19 cellular contexts compared by ENCODE assay signal in the genomic region with DNA sequence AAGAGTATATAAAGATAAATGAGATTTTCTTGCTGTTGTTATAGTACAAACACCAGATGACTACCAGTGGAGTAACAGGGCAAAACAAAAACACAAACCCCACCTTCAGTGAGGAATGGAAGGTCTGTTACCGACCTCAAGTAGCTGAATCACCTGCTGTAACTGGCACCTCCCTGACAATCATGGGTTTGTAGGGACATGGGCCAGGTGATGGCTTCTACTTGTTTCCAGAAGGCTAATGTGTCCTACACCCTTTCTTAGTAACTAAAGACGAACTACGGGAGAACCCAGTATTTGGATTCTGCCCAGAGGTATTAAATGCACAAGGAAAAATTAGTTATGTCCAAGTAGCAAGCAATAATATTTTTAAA. TPM values are rescaled to one million over a fixed set of nuclear protein-coding genes. Genes with fewer than 3 reads are reported as not detected.
DNase-seq lines count a peak whose midpoint lies in the region; ATAC-seq and TF ChIP-seq lines count a peak whose summit lies in the region.
"Had no signal": no experiment of that assay in that cellular context is flagged by ENCODE, and none has a peak within 500 bp of the region (broad histone marks: within the 10 kb centered on the region; RNA-seq: fewer than 3 reads in every experiment).

No MANE protein-coding gene starts in this region.

- no peaks in the 10 kb centered on the region for H3K9me3 ChIP-seq in BLaER1
- H3K9me3 ChIP-seq in gastrocnemius medialis = no peaks in the 10 kb centered on the region
- H3K9me3 ChIP-seq: BLaER1 treated with 17β-estradiol and CSF1 and Interleukin-3, amounts not matched to agents 10 nM and 100 nM had no signal

- H4K20me1 ChIP-seq in BLaER1 (peaks cover 83% of the 10 kb centered on the region), GM23338 (replicated peaks; ENCODE audit: insufficient read depth) (peaks cover 45% of the 10 kb centered on the region)

- H3K4me3 Mint-ChIP-seq in activated CD8-positive, alpha-beta memory T cell treated with anti-CD3 and anti-CD28 coated beads, Interleukin-2, amount 10 ng/mL, durations not matched to agents 7 days and 5 days = no peak overlapping the region
- H3K4me3 Mint-ChIP-seq in GM23338 = no peak overlapping the region
- H3K4me3 Mint-ChIP-seq: CD8-positive, alpha-beta T cell; HFFc6 had no signal

- H3K9ac ChIP-seq in BLaER1 = no peak overlapping the region
- H3K9ac ChIP-seq: GM23248 had no signal

- H3K36me3 ChIP-seq in BLaER1 (peaks cover 65% of the 10 kb centered on the region), GM23338 (ENCODE audit: insufficient read depth) (peaks cover 57% of the 10 kb centered on the region), gastrocnemius medialis (peaks cover 0 to 54% of the 10 kb centered on the region in 2 donors)

- peaks cover 42% of the 10 kb centered on the region for H3K36me3 Mint-ChIP-seq in activated CD8-positive, alpha-beta memory T cell treated with anti-CD3 and anti-CD28 coated beads, Interleukin-2, amount 10 ng/mL, durations not matched to agents 7 days and 5 days
- peaks cover 65% of the 10 kb centered on the region for H3K36me3 Mint-ChIP-seq in GM23338 (ENCODE audit: low read depth)

- no peak for TF ChIP-seq POLR2A in gastrocnemius medialis (IDR thresholded peaks at IDR 0.05)

- peak overlapping the region; percentile 6 for H3K27ac Mint-ChIP-seq in activated CD8-positive, alpha-beta memory T cell treated with anti-CD3 and anti-CD28 coated beads, Interleukin-2, amount 10 ng/mL, durations not matched to agents 7 days and 5 days
- no peak overlapping the region for H3K27ac Mint-ChIP-seq in GM23338
- H3K27ac Mint-ChIP-seq: HFFc6 had no signal

- no peak for TF ChIP-seq CTCF in GM23338 (conservative IDR thresholded peaks at IDR 0.05; ENCODE audit: low read depth in 2 of 2)
- TF ChIP-seq CTCF in gastrocnemius medialis (IDR thresholded peaks at IDR 0.05 in 4 of 5, conservative IDR thresholded peaks at IDR 0.05 in 1 of 5) = no peak
- no peak for TF ChIP-seq CTCF in coronary artery (IDR thresholded peaks at IDR 0.05)

- peaks cover 22% of the 10 kb centered on the region for H3K79me2 ChIP-seq in GM23338 (replicated peaks; ENCODE audit: insufficient read depth)

- peaks cover 36% of the 10 kb centered on the region for H3K4me1 Mint-ChIP-seq in activated CD8-positive, alpha-beta memory T cell treated with anti-CD3 and anti-CD28 coated beads, Interleukin-2, amount 10 ng/mL, durations not matched to agents 7 days and 5 days
- H3K4me1 Mint-ChIP-seq in GM23338 = peaks cover 53% of the 10 kb centered on the region

- peaks cover 100% of the 10 kb centered on the region for H3K4me1 ChIP-seq in BLaER1
- peaks cover 35% of the 10 kb centered on the region for H3K4me1 ChIP-seq in GM23338 (ENCODE audit: insufficient read depth)
- H3K4me1 ChIP-seq in gastrocnemius medialis = peaks cover 25 to 38% of the 10 kb centered on the region in 2 donors

- ATAC-seq in activated CD8-positive, alpha-beta memory T cell treated with anti-CD3 and anti-CD28 coated beads, Interleukin-2, amount 10 ng/mL, durations not matched to agents 7 days and 5 days = no peak
- ATAC-seq in GM23338 (no peak), gastrocnemius medialis (peak; percentile 71 to 74), GM21529 (IDR thresholded peaks at IDR 0.05; ENCODE audit: unreplicated experiment) (no peak)
- ATAC-seq: CD8-positive, alpha-beta T cell; HCT116 had no signal

- H3K9me2 ChIP-seq in GM23338 (ENCODE audit: insufficient read depth) = no peaks in the 10 kb centered on the region

- H3K4me2 ChIP-seq in BLaER1 (peak overlapping the region; percentile 66), GM23338 (no peak overlapping the region)

- H3K4me3 ChIP-seq in BLaER1 (no peak overlapping the region), GM23338 (no peak overlapping the region), gastrocnemius medialis (no peak overlapping the region), coronary artery (no peak overlapping the region)
- H3K4me3 ChIP-seq: BLaER1 treated with 17β-estradiol and CSF1 and Interleukin-3, amounts not matched to agents 10 nM and 100 nM; GM23248 had no signal

- intact Hi-C loops in gastrocnemius medialis (cut with DNase I; ENCODE audit: low total_unique reads) = no loop called here

- no peak for DNase-seq in activated CD8-positive, alpha-beta memory T cell treated with anti-CD3 and anti-CD28 coated beads, Interleukin-2, amount 10 ng/mL, durations not matched to agents 7 days and 5 days
- no peak for DNase-seq in activated CD8-positive, alpha-beta memory T cell treated with anti-CD3 and anti-CD28 coated beads, Interleukin-2, amount 50 U/mL, for 4 hours
- DNase-seq in GM23338 (ENCODE audit: low spot score) (no peak), gastrocnemius medialis (peak in 1 of 2 donors; percentile 58), coronary artery (ENCODE audit: low spot score) (no peak)
- DNase-seq: 8988T; CD8-positive, alpha-beta T cell; DMS 273 treated with DMSO at 0.1 percent for 48 hours; DMS53; DND-41; GM23248; H7; HFFc6; IMR-90 had no signal

- in situ Hi-C loops in gastrocnemius medialis (cut with MboI; ENCODE audit: low sequenced_read_pairs in 4 of 4) = loop anchor here in 3 of 4 donors (10.0 to 25.0 kb wide), 3 partner anchors 255 to 407 kb away; partner anchors contain the start of genes BFSP1 (in 2 of the 3), BANF2 (in 1 of the 3) and RRBP1 (in 1 of the 3)

- H2AFZ ChIP-seq in GM23338 = no peak overlapping the region
- H2AFZ ChIP-seq: GM23248 had no signal

- H3K27ac ChIP-seq in BLaER1 (no peak overlapping the region), GM23338 (ENCODE audit: low read depth) (peak overlapping the region; percentile 83; the same call in 1 of the 2 replicates), gastrocnemius medialis (peak overlapping the region; percentile 21 to 47 (median 42)), coronary artery (no peak overlapping the region)
- H3K27ac ChIP-seq: GM23248, HL-60 had no signal

- CTCF ChIA-PET in activated CD8-positive, alpha-beta memory T cell treated with anti-CD3 and anti-CD28 coated beads, Interleukin-2, amount 10 ng/mL, durations not matched to agents 7 days and 5 days (lab: Charles Lee) = interaction anchor here (1.3 kb wide), 1 partner anchor 29 kb away, joined by 6 read pairs; no protein-coding TSS in a partner anchor

- H3K27me3 Mint-ChIP-seq in activated CD8-positive, alpha-beta memory T cell treated with anti-CD3 and anti-CD28 coated beads, Interleukin-2, amount 10 ng/mL, durations not matched to agents 7 days and 5 days = no peaks in the 10 kb centered on the region
- H3K27me3 Mint-ChIP-seq in GM23338 (ENCODE audit: insufficient read depth, low read depth, poor library complexity) = peaks cover 11% of the 10 kb centered on the region

- peaks cover 61% of the 10 kb centered on the region for H3F3A ChIP-seq in GM23338 (replicated peaks; ENCODE audit: low read depth)

- H3K27me3 ChIP-seq in BLaER1 = no peaks in the 10 kb centered on the region
- no peaks in the 10 kb centered on the region for H3K27me3 ChIP-seq in GM23338 (ENCODE audit: insufficient read depth)
- H3K27me3 ChIP-seq in gastrocnemius medialis = no peaks in the 10 kb centered on the region
- H3K27me3 ChIP-seq: BLaER1 treated with 17β-estradiol and CSF1 and Interleukin-3, amounts not matched to agents 10 nM and 100 nM had no signal

- H3K9me3 Mint-ChIP-seq in activated CD8-positive, alpha-beta memory T cell treated with anti-CD3 and anti-CD28 coated beads, Interleukin-2, amount 10 ng/mL, durations not matched to agents 7 days and 5 days (ENCODE audit: low read depth) = no peaks in the 10 kb centered on the region
- no peaks in the 10 kb centered on the region for H3K9me3 Mint-ChIP-seq in GM23338
- H3K9me3 Mint-ChIP-seq: CD8-positive, alpha-beta T cell; HFFc6 had no signal

TF ChIP-seq in GM23338, 12 proteins besides CTCF, POLR2A, EP300 and RAD21 (continues in another document):
- TF ChIP-seq JUNB (IDR thresholded peaks at IDR 0.05; ENCODE audit: unreplicated experiment) (no peak), POLR2AphosphoS5 (IDR thresholded peaks at IDR 0.05; ENCODE audit: low read depth) (no peak), CREB1 (CRISPR knock-in tag; IDR thresholded peaks at IDR 0.05; ENCODE audit: low read depth) (no peak), EZH2phosphoT487 (IDR thresholded peaks at IDR 0.05; ENCODE audit: unreplicated experiment) (no peak), NANOG (IDR thresholded peaks at IDR 0.05; ENCODE audit: borderline replicate concordance) (no peak), EZH2 (IDR thresholded peaks at IDR 0.05; ENCODE audit: low read depth, unreplicated experiment) (no peak), STAT1 (IDR thresholded peaks at IDR 0.05; ENCODE audit: unreplicated experiment) (no peak), ZNF331 (CRISPR knock-in tag; IDR thresholded peaks at IDR 0.05; ENCODE audit: low read depth) (no peak), ZNF114 (CRISPR knock-in tag; IDR thresholded peaks at IDR 0.05) (no peak)
- TF ChIP-seq, protein P1, sequence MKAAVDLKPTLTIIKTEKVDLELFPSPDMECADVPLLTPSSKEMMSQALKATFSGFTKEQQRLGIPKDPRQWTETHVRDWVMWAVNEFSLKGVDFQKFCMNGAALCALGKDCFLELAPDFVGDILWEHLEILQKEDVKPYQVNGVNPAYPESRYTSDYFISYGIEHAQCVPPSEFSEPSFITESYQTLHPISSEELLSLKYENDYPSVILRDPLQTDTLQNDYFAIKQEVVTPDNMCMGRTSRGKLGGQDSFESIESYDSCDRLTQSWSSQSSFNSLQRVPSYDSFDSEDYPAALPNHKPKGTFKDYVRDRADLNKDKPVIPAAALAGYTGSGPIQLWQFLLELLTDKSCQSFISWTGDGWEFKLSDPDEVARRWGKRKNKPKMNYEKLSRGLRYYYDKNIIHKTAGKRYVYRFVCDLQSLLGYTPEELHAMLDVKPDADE (IDR thresholded peaks at IDR 0.05) = no peak

RNA-seq across cellular contexts. Expression of gene SNX5, which starts 26.8 kb away (rescaled TPM):
- total RNA-seq in activated CD8-positive, alpha-beta memory T cell treated with anti-CD3 and anti-CD28 coated beads, Interleukin-2, amount 10 ng/mL, durations not matched to agents 7 days and 5 days = 100 to 1,000 TPM; 178 to 192 TPM
- 269 and 287 TPM in 2 replicates for total RNA-seq in GM23338 (2014; rRNA removed; shearing (Covaris generic))
- polyA plus RNA-seq in GM23338 (2016; fragmentation: Nextera tagmentation; extraction: Ambion mirVana) = 154 and 167 TPM in 2 replicates
- 10 to 100 TPM; 49.8 to 88.8 (median 60.9) TPM for total RNA-seq in gastrocnemius medialis

RNA-seq across cellular contexts. Expression of gene MGME1, which starts 27.0 kb away (rescaled TPM):
- total RNA-seq in activated CD8-positive, alpha-beta memory T cell treated with anti-CD3 and anti-CD28 coated beads, Interleukin-2, amount 10 ng/mL, durations not matched to agents 7 days and 5 days = 10 to 100 TPM; 46.6 to 50.7 TPM
- 41.5 and 43.1 TPM in 2 replicates for total RNA-seq in GM23338 (2014; rRNA removed; shearing (Covaris generic))
- polyA plus RNA-seq in GM23338 (2016; fragmentation: Nextera tagmentation; extraction: Ambion mirVana) = 55.2 and 56.9 TPM in 2 replicates
- 1 to 10 TPM; 5.2 to 9.1 (median 7.2) TPM for total RNA-seq in gastrocnemius medialis

Comparison
In these comparisons a context has a peak if more than half of its experiments do, and no peak if none do; other contexts are left out.
1. ATAC-seq: peak in gastrocnemius medialis (2 of 2); none in activated CD8-positive, alpha-beta memory T cell treated with anti-CD3 and anti-CD28 coated beads, Interleukin-2, amount 10 ng/mL, durations not matched to agents 7 days and 5 days (single experiment), GM23338 (single experiment) and GM21529 (single experiment).
2. H3K27ac ChIP-seq: peak in GM23338 (single experiment) and gastrocnemius medialis (4 of 4); none in BLaER1 (single experiment) and coronary artery (0 of 2).